ENCODE assay signal across 8 cellular contexts in genomic region chr2:47904903-47905453, GRCh38. TPM values are rescaled to one million over a fixed set of nuclear protein-coding genes. Genes with fewer than 3 reads are reported as not detected.
DNase-seq lines count a peak whose midpoint lies in the region; ATAC-seq and TF ChIP-seq lines count a peak whose summit lies in the region.

No MANE protein-coding gene starts in this region.

- H3K27ac Mint-ChIP-seq in activated T-cell treated with anti-CD3 and anti-CD28 coated beads, Interleukin-2, amount 50 U/mL, for 72 hours: peak overlapping the region; percentile 88

- H3K4me1 ChIP-seq in A673 (ENCODE audit: insufficient read depth, low read length, poor library complexity, severe bottlenecking) (peaks cover 22% of the 10 kb centered on the region), neutrophil (ENCODE audit: control insufficient read depth in 1 of 2, insufficient read depth in 1 of 2, low read depth in 1 of 2, low read length in 1 of 2) (peaks cover 32 to 40% of the 10 kb centered on the region in 2 experiments)

- H3K4me3 ChIP-seq in A673 (ENCODE audit: low read depth, low read length, poor library complexity, severe bottlenecking) (peak overlapping the region; percentile 86), LNCaP clone FGC (ENCODE audit: low read depth, low read length) (peak overlapping the region; percentile 67), neutrophil (ENCODE audit: low read depth in 1 of 2, low read length in 1 of 2) (peak overlapping the region; percentile 91 to 92)

- H3K9me3 ChIP-seq in A673 (ENCODE audit: low read depth, low read length, poor library complexity, severe bottlenecking): no peaks in the 10 kb centered on the region
- no peaks in the 10 kb centered on the region for H3K9me3 ChIP-seq in neutrophil

- H3K4me3 Mint-ChIP-seq in activated T-cell treated with anti-CD3 and anti-CD28 coated beads, Interleukin-2, amount 50 U/mL, for 72 hours: peak overlapping the region; percentile 90 to 99

- POLR2A ChIA-PET in A673 (lab: Charles Lee; ENCODE audit: low non-redundant PET): no interaction called here

- peak; percentile 0 to 6 for ATAC-seq in activated T-cell treated with anti-CD3 and anti-CD28 coated beads, Interleukin-2, amount 50 U/mL, for 72 hours (replicated peaks in 1 of 2)
- ATAC-seq in GM18870 (IDR thresholded peaks at IDR 0.05; ENCODE audit: unreplicated experiment) (no peak), GM18519 (IDR thresholded peaks at IDR 0.05; ENCODE audit: low FRiP score, unreplicated experiment) (no peak)

- DNase-seq in A673 (ENCODE audit: low spot score): peak; percentile 51
- peak; percentile 25 for DNase-seq in GM13977 (ENCODE audit: low spot score)
- DNase-seq in LNCaP clone FGC (ENCODE audit: low read depth): no peak
- no peak for DNase-seq in activated T-cell treated with anti-CD3 and anti-CD28 coated beads, Interleukin-2, amount 50 U/mL, for 72 hours
- peak; percentile 22 for DNase-seq in foreskin melanocyte

- H3K27ac ChIP-seq in A673 (ENCODE audit: low read depth, low read length, poor library complexity, severe bottlenecking) (peak overlapping the region; percentile 94), neutrophil (peak overlapping the region; percentile 99)

- H3K36me3 Mint-ChIP-seq in activated T-cell treated with anti-CD3 and anti-CD28 coated beads, Interleukin-2, amount 50 U/mL, for 72 hours (ENCODE audit: insufficient read depth in 2 of 2): peaks cover 5 to 8% of the 10 kb centered on the region in 2 donors

- no peaks in the 10 kb centered on the region for H3K27me3 Mint-ChIP-seq in activated T-cell treated with anti-CD3 and anti-CD28 coated beads, Interleukin-2, amount 50 U/mL, for 72 hours (ENCODE audit: low read depth)

- H3K9me3 Mint-ChIP-seq in activated T-cell treated with anti-CD3 and anti-CD28 coated beads, Interleukin-2, amount 50 U/mL, for 72 hours: no peaks in the 10 kb centered on the region

- in situ Hi-C loops in GM13977 (cut with MboI; ENCODE audit: low pct_unique_long_range_greater_than_20kb, low sequenced_read_pairs, unreplicated experiment): no loop called here

- intact Hi-C loops in A673 (cut with micrococcal nuclease; ENCODE audit: unreplicated experiment): no loop called here

- H3K4me1 Mint-ChIP-seq in activated T-cell treated with anti-CD3 and anti-CD28 coated beads, Interleukin-2, amount 50 U/mL, for 72 hours (ENCODE audit: low read depth): peaks cover 51% of the 10 kb centered on the region

- BruUV-seq in A673 (replicated peaks; lab: Mats Ljungman, UMichigan): no TSS peak

- no peaks in the 10 kb centered on the region for H3K27me3 ChIP-seq in A673 (replicated peaks; ENCODE audit: insufficient read depth, low read depth, low read length, poor library complexity)
- H3K27me3 ChIP-seq in neutrophil: no peaks in the 10 kb centered on the region

- TF ChIP-seq CTCF in A673 (conservative IDR thresholded peaks at IDR 0.05; ENCODE audit: low read depth, low read length): no peak
- no peak for TF ChIP-seq CTCF in GM13977 (IDR thresholded peaks at IDR 0.05; ENCODE audit: extremely low read depth, insufficient read depth, missing control alignments)
- TF ChIP-seq CTCF in LNCaP clone FGC (IDR thresholded peaks at IDR 0.05; ENCODE audit: control insufficient read depth, extremely low read depth, insufficient read depth): no peak
- TF ChIP-seq CTCF in neutrophil (IDR thresholded peaks at IDR 0.05): peak; percentile 18

- CTCF ChIA-PET in A673 (lab: Charles Lee): no interaction called here

- H3K36me3 ChIP-seq in A673 (ENCODE audit: insufficient read depth, low read length, poor library complexity, severe bottlenecking): no peaks in the 10 kb centered on the region
- no peaks in the 10 kb centered on the region for H3K36me3 ChIP-seq in neutrophil

RNA-seq across cellular contexts. Expression of gene FBXO11, which starts 1.3 kb away (rescaled TPM):
- 73.9 and 84.0 TPM in 2 replicates for total RNA-seq in A673 (2021)
- total RNA-seq in activated T-cell treated with anti-CD3 and anti-CD28 coated beads, Interleukin-2, amount 50 U/mL, for 72 hours: 10 to 100 TPM; 50.3 to 59.7 TPM

Comparison
In these comparisons a context has a peak if more than half of its experiments do, and no peak if none do; other contexts are left out.
1. DNase-seq: peak in A673 (single experiment), GM13977 (single experiment) and foreskin melanocyte (single experiment); none in LNCaP clone FGC (single experiment) and activated T-cell treated with anti-CD3 and anti-CD28 coated beads, Interleukin-2, amount 50 U/mL, for 72 hours (0 of 2).
2. ATAC-seq: peak in activated T-cell treated with anti-CD3 and anti-CD28 coated beads, Interleukin-2, amount 50 U/mL, for 72 hours (2 of 2); none in GM18870 (single experiment) and GM18519 (single experiment).
3. Peak in every context shown above with its lines, with median percentiles within 50 percentile points of each other: H3K4me3 ChIP-seq.